In the genomic region with DNA sequence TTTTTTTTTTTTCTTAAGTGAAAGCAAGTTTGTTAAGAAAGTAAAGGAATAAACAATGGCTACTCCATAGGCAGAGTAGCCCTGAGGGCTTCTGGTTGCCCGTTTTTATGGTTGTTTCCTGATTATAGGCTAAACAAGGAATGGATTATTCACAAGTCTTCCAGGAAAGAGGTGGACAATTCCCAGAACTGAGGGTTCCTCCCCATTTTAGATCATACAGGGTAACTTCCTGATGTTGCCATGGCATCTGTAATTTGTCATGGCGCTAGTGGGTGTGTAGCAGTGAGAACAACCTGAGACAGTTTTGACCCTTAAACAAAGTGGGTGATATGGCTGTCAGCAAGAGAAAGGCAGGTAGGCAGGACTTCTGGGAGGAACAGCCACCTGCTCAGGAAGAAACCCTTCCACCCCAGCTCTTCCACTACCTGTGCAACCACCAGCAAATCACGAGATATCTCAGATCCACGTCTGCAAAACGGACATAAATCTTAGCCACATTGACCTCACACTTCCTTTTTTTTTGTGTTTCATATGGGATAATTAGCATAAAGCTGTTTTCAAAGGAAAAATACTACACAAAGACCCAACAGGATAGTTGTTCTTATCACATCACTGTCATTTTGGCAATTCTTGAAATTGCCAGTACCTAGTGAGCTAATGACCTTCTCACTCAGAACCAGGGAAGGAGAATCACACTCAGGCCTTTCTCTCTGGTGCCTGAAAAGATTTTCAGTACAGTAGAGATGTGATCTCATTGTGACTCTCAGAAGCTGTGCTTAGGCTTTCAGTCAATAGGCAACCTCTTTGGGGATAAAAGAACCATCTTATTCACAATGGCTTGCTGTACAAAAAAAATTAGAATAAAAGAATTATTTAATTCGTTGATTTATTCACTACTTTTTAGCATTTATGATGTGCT, we compare ENCODE assay signal across 2 cellular contexts.
TF ChIP-seq lines count a peak whose summit lies in the region.

No MANE protein-coding gene starts in this region.

TF ChIP-seq in K562, 482 proteins besides CTCF, POLR2A, EP300 and RAD21 (continues in another document):
- TF ChIP-seq TBL1XR1 (IDR thresholded peaks at IDR 0.05; ENCODE audit: low read length in 2 of 2) (peak in 1 of 2 experiments; percentile 10; a peak in 1 of 4 replicates), FOSL1 (tag; conservative IDR thresholded peaks at IDR 0.05) (peak; percentile 64), ZNF398 (CRISPR knock-in tag; IDR thresholded peaks at IDR 0.05) (no peak), YBX1 (IDR thresholded peaks at IDR 0.05) (no peak), NR2C2 (CRISPR knock-in tag; IDR thresholded peaks at IDR 0.05) (no peak), NR2C2 (tag; IDR thresholded peaks at IDR 0.05) (peak; percentile 68), ZNF174 (CRISPR knock-in tag; IDR thresholded peaks at IDR 0.05) (0 out of 2 replicates have a peak, but pooled peaks have one; percentile 16), VEZF1 (CRISPR knock-in tag; IDR thresholded peaks at IDR 0.05) (0 out of 2 replicates have a peak, but pooled peaks have one; percentile 18), MEF2D (tag; conservative IDR thresholded peaks at IDR 0.05; ENCODE audit: low read depth) (0 out of 2 replicates have a peak, but pooled peaks have one; percentile 24), DMBX1 (CRISPR knock-in tag; IDR thresholded peaks at IDR 0.05; ENCODE audit: borderline replicate concordance) (peak; percentile 61; the same call in 1 of the 2 replicates), ELF1 (tag; IDR thresholded peaks at IDR 0.05) (peak; percentile 36; the same call in 1 of the 2 replicates), PKNOX1 (IDR thresholded peaks at IDR 0.05) (peak; percentile 78), GMEB1 (CRISPR knock-in tag; IDR thresholded peaks at IDR 0.05) (no peak)
- TF ChIP-seq, protein P1, sequence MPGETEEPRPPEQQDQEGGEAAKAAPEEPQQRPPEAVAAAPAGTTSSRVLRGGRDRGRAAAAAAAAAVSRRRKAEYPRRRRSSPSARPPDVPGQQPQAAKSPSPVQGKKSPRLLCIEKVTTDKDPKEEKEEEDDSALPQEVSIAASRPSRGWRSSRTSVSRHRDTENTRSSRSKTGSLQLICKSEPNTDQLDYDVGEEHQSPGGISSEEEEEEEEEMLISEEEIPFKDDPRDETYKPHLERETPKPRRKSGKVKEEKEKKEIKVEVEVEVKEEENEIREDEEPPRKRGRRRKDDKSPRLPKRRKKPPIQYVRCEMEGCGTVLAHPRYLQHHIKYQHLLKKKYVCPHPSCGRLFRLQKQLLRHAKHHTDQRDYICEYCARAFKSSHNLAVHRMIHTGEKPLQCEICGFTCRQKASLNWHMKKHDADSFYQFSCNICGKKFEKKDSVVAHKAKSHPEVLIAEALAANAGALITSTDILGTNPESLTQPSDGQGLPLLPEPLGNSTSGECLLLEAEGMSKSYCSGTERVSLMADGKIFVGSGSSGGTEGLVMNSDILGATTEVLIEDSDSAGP (CRISPR knock-in tag; IDR thresholded peaks at IDR 0.05): no peak
- TF ChIP-seq, protein P2, sequence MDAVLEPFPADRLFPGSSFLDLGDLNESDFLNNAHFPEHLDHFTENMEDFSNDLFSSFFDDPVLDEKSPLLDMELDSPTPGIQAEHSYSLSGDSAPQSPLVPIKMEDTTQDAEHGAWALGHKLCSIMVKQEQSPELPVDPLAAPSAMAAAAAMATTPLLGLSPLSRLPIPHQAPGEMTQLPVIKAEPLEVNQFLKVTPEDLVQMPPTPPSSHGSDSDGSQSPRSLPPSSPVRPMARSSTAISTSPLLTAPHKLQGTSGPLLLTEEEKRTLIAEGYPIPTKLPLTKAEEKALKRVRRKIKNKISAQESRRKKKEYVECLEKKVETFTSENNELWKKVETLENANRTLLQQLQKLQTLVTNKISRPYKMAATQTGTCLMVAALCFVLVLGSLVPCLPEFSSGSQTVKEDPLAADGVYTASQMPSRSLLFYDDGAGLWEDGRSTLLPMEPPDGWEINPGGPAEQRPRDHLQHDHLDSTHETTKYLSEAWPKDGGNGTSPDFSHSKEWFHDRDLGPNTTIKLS (IDR thresholded peaks at IDR 0.05; ENCODE audit: borderline replicate concordance, low read depth): no peak

TF ChIP-seq in SK-N-SH, 30 proteins besides CTCF, POLR2A, EP300 and RAD21:
- TF ChIP-seq CHD2 (IDR thresholded peaks at IDR 0.05; ENCODE audit: low read length, partially characterized antibody) (no peak), FOXM1 (IDR thresholded peaks at IDR 0.05; ENCODE audit: low read depth) (no peak), YY1 (IDR thresholded peaks at IDR 0.05; ENCODE audit: low read depth) (no peak), ZBTB33 (IDR thresholded peaks at IDR 0.05; ENCODE audit: borderline replicate concordance, low read depth) (no peak), RCOR1 (IDR thresholded peaks at IDR 0.05; ENCODE audit: low read length) (no peak), FOXJ3 (CRISPR knock-in tag; IDR thresholded peaks at IDR 0.05) (no peak), NFIC (IDR thresholded peaks at IDR 0.05; ENCODE audit: borderline replicate concordance) (no peak), RFX5 (IDR thresholded peaks at IDR 0.05; ENCODE audit: low read length) (no peak), FOSL2 (IDR thresholded peaks at IDR 0.05; ENCODE audit: borderline replicate concordance, low read depth) (no peak), TEAD4 (IDR thresholded peaks at IDR 0.05; ENCODE audit: borderline replicate concordance, insufficient read depth) (no peak), RXRA (IDR thresholded peaks at IDR 0.05; ENCODE audit: borderline replicate concordance, low read depth) (no peak), SMC3 (IDR thresholded peaks at IDR 0.05; ENCODE audit: low read depth, low read length) (no peak), TAF1 (IDR thresholded peaks at IDR 0.05; ENCODE audit: borderline replicate concordance, low read depth, low read length) (no peak), MXI1 (IDR thresholded peaks at IDR 0.05; ENCODE audit: low read depth, low read length) (no peak)
- TF ChIP-seq, protein P3, sequence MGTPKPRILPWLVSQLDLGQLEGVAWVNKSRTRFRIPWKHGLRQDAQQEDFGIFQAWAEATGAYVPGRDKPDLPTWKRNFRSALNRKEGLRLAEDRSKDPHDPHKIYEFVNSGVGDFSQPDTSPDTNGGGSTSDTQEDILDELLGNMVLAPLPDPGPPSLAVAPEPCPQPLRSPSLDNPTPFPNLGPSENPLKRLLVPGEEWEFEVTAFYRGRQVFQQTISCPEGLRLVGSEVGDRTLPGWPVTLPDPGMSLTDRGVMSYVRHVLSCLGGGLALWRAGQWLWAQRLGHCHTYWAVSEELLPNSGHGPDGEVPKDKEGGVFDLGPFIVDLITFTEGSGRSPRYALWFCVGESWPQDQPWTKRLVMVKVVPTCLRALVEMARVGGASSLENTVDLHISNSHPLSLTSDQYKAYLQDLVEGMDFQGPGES (IDR thresholded peaks at IDR 0.05; ENCODE audit: low read depth, low read length): no peak
- TF ChIP-seq, protein P4, sequence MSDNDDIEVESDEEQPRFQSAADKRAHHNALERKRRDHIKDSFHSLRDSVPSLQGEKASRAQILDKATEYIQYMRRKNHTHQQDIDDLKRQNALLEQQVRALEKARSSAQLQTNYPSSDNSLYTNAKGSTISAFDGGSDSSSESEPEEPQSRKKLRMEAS (IDR thresholded peaks at IDR 0.05; ENCODE audit: low read depth): no peak
- TF ChIP-seq, protein P5, sequence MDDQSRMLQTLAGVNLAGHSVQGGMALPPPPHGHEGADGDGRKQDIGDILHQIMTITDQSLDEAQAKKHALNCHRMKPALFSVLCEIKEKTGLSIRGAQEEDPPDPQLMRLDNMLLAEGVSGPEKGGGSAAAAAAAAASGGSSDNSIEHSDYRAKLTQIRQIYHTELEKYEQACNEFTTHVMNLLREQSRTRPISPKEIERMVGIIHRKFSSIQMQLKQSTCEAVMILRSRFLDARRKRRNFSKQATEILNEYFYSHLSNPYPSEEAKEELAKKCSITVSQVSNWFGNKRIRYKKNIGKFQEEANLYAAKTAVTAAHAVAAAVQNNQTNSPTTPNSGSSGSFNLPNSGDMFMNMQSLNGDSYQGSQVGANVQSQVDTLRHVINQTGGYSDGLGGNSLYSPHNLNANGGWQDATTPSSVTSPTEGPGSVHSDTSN (IDR thresholded peaks at IDR 0.05): no peak
- TF ChIP-seq, protein P6, sequence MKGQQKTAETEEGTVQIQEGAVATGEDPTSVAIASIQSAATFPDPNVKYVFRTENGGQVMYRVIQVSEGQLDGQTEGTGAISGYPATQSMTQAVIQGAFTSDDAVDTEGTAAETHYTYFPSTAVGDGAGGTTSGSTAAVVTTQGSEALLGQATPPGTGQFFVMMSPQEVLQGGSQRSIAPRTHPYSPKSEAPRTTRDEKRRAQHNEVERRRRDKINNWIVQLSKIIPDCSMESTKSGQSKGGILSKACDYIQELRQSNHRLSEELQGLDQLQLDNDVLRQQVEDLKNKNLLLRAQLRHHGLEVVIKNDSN (IDR thresholded peaks at IDR 0.05; ENCODE audit: borderline replicate concordance, low read depth): no peak
